ENCODE assay signal across 32 cellular contexts in genomic region chr10:31023558-31023957, GRCh38.
"Had no signal": no experiment of that assay in that cellular context is flagged by ENCODE, and none has a peak within 500 bp of the region (broad histone marks: within the 10 kb centered on the region; RNA-seq: fewer than 3 reads in every experiment).

No MANE protein-coding gene starts in this region.

- H3K4me3 Mint-ChIP-seq: activated CD4-positive, alpha-beta memory T cell treated with anti-CD3 and anti-CD28 coated beads, Interleukin-2, amount 10 ng/mL, durations not matched to agents 7 days and 5 days; activated CD4-positive, alpha-beta T cell treated with anti-CD3 and anti-CD28 coated beads, Interleukin-2, amount 10 ng/mL, durations not matched to agents 7 days and 5 days; activated naive CD4-positive, alpha-beta T cell treated with anti-CD3 and anti-CD28 coated beads, Interleukin-2, amount 10 ng/mL, durations not matched to agents 7 days and 5 days; activated naive CD8-positive, alpha-beta T cell treated with anti-CD3 and anti-CD28 coated beads, Interleukin-2, amount 10 ng/mL, durations not matched to agents 7 days and 5 days; activated T-cell treated with anti-CD3 and anti-CD28 coated beads, Interleukin-2, amount 50 U/mL, for 4 hours; brain; WTC11 had no signal

- H3K27me3 Mint-ChIP-seq: activated CD4-positive, alpha-beta memory T cell treated with anti-CD3 and anti-CD28 coated beads, Interleukin-2, amount 10 ng/mL, durations not matched to agents 7 days and 5 days; activated CD4-positive, alpha-beta T cell treated with anti-CD3 and anti-CD28 coated beads, Interleukin-2, amount 10 ng/mL, durations not matched to agents 7 days and 5 days; activated naive CD4-positive, alpha-beta T cell treated with anti-CD3 and anti-CD28 coated beads, Interleukin-2, amount 10 ng/mL, durations not matched to agents 7 days and 5 days; activated naive CD8-positive, alpha-beta T cell treated with anti-CD3 and anti-CD28 coated beads, Interleukin-2, amount 10 ng/mL, durations not matched to agents 7 days and 5 days; brain had no signal

- H3K27ac ChIP-seq: breast epithelium, cardiac muscle cell, colonic mucosa, epithelial cell of prostate, esophagus squamous epithelium, gastroesophageal sphincter, VCaP had no signal

- H3K4me1 Mint-ChIP-seq: activated CD4-positive, alpha-beta T cell treated with anti-CD3 and anti-CD28 coated beads, Interleukin-2, amount 10 ng/mL, durations not matched to agents 7 days and 5 days; activated naive CD4-positive, alpha-beta T cell treated with anti-CD3 and anti-CD28 coated beads, Interleukin-2, amount 10 ng/mL, durations not matched to agents 7 days and 5 days; activated naive CD8-positive, alpha-beta T cell treated with anti-CD3 and anti-CD28 coated beads, Interleukin-2, amount 10 ng/mL, durations not matched to agents 7 days and 5 days had no signal

- H3K27ac Mint-ChIP-seq: activated CD4-positive, alpha-beta memory T cell treated with anti-CD3 and anti-CD28 coated beads, Interleukin-2, amount 10 ng/mL, durations not matched to agents 7 days and 5 days; activated CD4-positive, alpha-beta T cell treated with anti-CD3 and anti-CD28 coated beads, Interleukin-2, amount 10 ng/mL, durations not matched to agents 7 days and 5 days; activated naive CD4-positive, alpha-beta T cell treated with anti-CD3 and anti-CD28 coated beads, Interleukin-2, amount 10 ng/mL, durations not matched to agents 7 days and 5 days; activated naive CD4-positive, alpha-beta T cell treated with anti-CD3 and anti-CD28 coated beads, Interleukin-2, amount 50 U/mL, for 72 hours; activated naive CD8-positive, alpha-beta T cell treated with anti-CD3 and anti-CD28 coated beads, Interleukin-2, amount 10 ng/mL, durations not matched to agents 7 days and 5 days; activated T-helper 2 cell treated with anti-CD3 and anti-CD28 coated beads, Interferon-gamma antibody, Interleukin-2, Interleukin-4, amounts not matched to agents 10 μg/mL and 5 μg/mL and 100 μg/mL, durations not matched to agents 14 hours and 24 hours and 36 hours; WTC11 had no signal

- H3K9me3 ChIP-seq: ascending aorta, breast epithelium, colonic mucosa, esophagus squamous epithelium, gastroesophageal sphincter had no signal

- H3K27me3 ChIP-seq: ascending aorta, breast epithelium, cardiac muscle cell, colonic mucosa, esophagus squamous epithelium, gastroesophageal sphincter, heart right ventricle had no signal

- DNase-seq: activated CD4-positive, alpha-beta memory T cell treated with anti-CD3 and anti-CD28 coated beads, Interleukin-2, amount 10 ng/mL, durations not matched to agents 7 days and 5 days; activated CD4-positive, alpha-beta T cell treated with anti-CD3 and anti-CD28 coated beads for 1 hour; activated CD4-positive, alpha-beta T cell treated with anti-CD3 and anti-CD28 coated beads for 4 hours; activated CD4-positive, alpha-beta T cell treated with anti-CD3 and anti-CD28 coated beads, Interleukin-2, amount 10 ng/mL, durations not matched to agents 7 days and 5 days; activated CD4-positive, alpha-beta T cell treated with anti-CD3 and anti-CD28 coated beads, Interleukin-2, amount 50 U/mL, for 4 hours; activated CD8-positive, alpha-beta memory T cell treated with anti-CD3 and anti-CD28 coated beads for 24 hours; activated effector memory CD4-positive, alpha-beta T cell treated with anti-CD3 and anti-CD28 coated beads, Interleukin-2, amount 50 U/mL, for 16 hours; activated naive CD4-positive, alpha-beta T cell; activated naive CD4-positive, alpha-beta T cell treated with anti-CD3 and anti-CD28 coated beads, Interleukin-2, amount 10 ng/mL, durations not matched to agents 7 days and 5 days; activated naive CD8-positive, alpha-beta T cell treated with anti-CD3 and anti-CD28 coated beads, Interleukin-2, amount 10 ng/mL, durations not matched to agents 7 days and 5 days; activated T-cell treated with anti-CD3 and anti-CD28 coated beads, Interleukin-2, amount 50 U/mL, for 4 hours; central memory CD4-positive, alpha-beta T cell; cerebellar nuclear complex; colonic mucosa; effector CD8-positive, alpha-beta T cell; esophagus squamous epithelium; foreskin melanocyte; heart right ventricle; T-helper 2 cell had no signal

- ATAC-seq: activated naive CD4-positive, alpha-beta T cell treated with anti-CD3 and anti-CD28 coated beads, Interleukin-2, amount 50 U/mL, for 72 hours; activated T-cell treated with anti-CD3 and anti-CD28 coated beads, Interleukin-2, amount 50 U/mL, for 4 hours; gastroesophageal sphincter; heart right ventricle; WTC11 had no signal

- H3K4me3 ChIP-seq: ascending aorta, breast epithelium, cardiac muscle cell, colonic mucosa, esophagus squamous epithelium, gastroesophageal sphincter, heart right ventricle had no signal

- H3K9me3 Mint-ChIP-seq: activated naive CD4-positive, alpha-beta T cell treated with anti-CD3 and anti-CD28 coated beads, Interleukin-2, amount 10 ng/mL, durations not matched to agents 7 days and 5 days; activated naive CD4-positive, alpha-beta T cell treated with anti-CD3 and anti-CD28 coated beads, Interleukin-2, amount 50 U/mL, for 72 hours; activated naive CD8-positive, alpha-beta T cell treated with anti-CD3 and anti-CD28 coated beads, Interleukin-2, amount 10 ng/mL, durations not matched to agents 7 days and 5 days; activated T-cell treated with anti-CD3 and anti-CD28 coated beads, Interleukin-2, amount 50 U/mL, for 4 hours; activated T-helper 2 cell treated with anti-CD3 and anti-CD28 coated beads, Interferon-gamma antibody, Interleukin-2, Interleukin-4, amounts not matched to agents 10 μg/mL and 5 μg/mL and 100 μg/mL, durations not matched to agents 14 hours and 24 hours and 36 hours; WTC11 had no signal

- H3K36me3 Mint-ChIP-seq: activated naive CD4-positive, alpha-beta T cell treated with anti-CD3 and anti-CD28 coated beads, Interleukin-2, amount 10 ng/mL, durations not matched to agents 7 days and 5 days; activated naive CD4-positive, alpha-beta T cell treated with anti-CD3 and anti-CD28 coated beads, Interleukin-2, amount 50 U/mL, for 72 hours; WTC11 had no signal

- H3K4me1 ChIP-seq: breast epithelium, colonic mucosa had no signal

- FAIRE-seq: endometrium, endothelial cell of umbilical vein, TTC549 had no signal

- H3K36me3 ChIP-seq: ascending aorta, breast epithelium, cardiac muscle cell, colonic mucosa, esophagus squamous epithelium, gastroesophageal sphincter, heart right ventricle had no signal
